12 cellular contexts compared by ENCODE assay signal in genomic region chr16:89402962-89403361, GRCh38.
DNase-seq lines count a peak whose midpoint lies in the region; ATAC-seq, FAIRE-seq and TF ChIP-seq lines count a peak whose summit lies in the region.
"Had no signal": no experiment of that assay in that cellular context is flagged by ENCODE, and none has a peak within 500 bp of the region (broad histone marks: within the 10 kb centered on the region; RNA-seq: fewer than 3 reads in every experiment).

No MANE protein-coding gene starts in this region.

- H3K27me3 Mint-ChIP-seq in activated T-helper 17 cell treated with anti-CD3 and anti-CD28 coated beads, Interleukin-2, amount 50 U/mL, for 72 hours: no peaks in the 10 kb centered on the region

- H3K27me3 ChIP-seq in BLaER1 treated with 17β-estradiol and CSF1 and Interleukin-3, amounts not matched to agents 10 nM and 100 nM: no peaks in the 10 kb centered on the region
- H3K27me3 ChIP-seq in mesenchymal stem cell (ENCODE audit: control insufficient read depth in 1 of 2, insufficient read depth in 1 of 2, low read length in 2 of 2) (no peaks in the 10 kb centered on the region), SJCRH30 (no peaks in the 10 kb centered on the region)
- H3K27me3 ChIP-seq: transverse colon had no signal

- peak; percentile 54 for ATAC-seq in activated T-helper 17 cell treated with anti-CD3 and anti-CD28 coated beads, Interleukin-2, amount 50 U/mL, for 72 hours (replicated peaks)
- no peak for ATAC-seq in HG03520 (IDR thresholded peaks at IDR 0.05; ENCODE audit: unreplicated experiment)

- H3K4me3 Mint-ChIP-seq in activated T-helper 17 cell treated with anti-CD3 and anti-CD28 coated beads, Interleukin-2, amount 50 U/mL, for 72 hours: peak overlapping the region; percentile 59

- no peak for TF ChIP-seq POLR2A in GM12891 (IDR thresholded peaks at IDR 0.05; ENCODE audit: low read depth, low read length)

- H3K36me3 ChIP-seq in BLaER1 treated with 17β-estradiol and CSF1 and Interleukin-3, amounts not matched to agents 10 nM and 100 nM: peaks cover 4 to 58% (median 38%) of the 10 kb centered on the region in 11 experiments; a peak in 21 of 22 replicates
- H3K36me3 ChIP-seq in mesenchymal stem cell (ENCODE audit: control insufficient read depth in 1 of 2, insufficient read depth in 2 of 2, low read depth in 1 of 2, low read length in 2 of 2): peaks cover 0 to 30% of the 10 kb centered on the region in 2 experiments
- peaks cover 13% of the 10 kb centered on the region for H3K36me3 ChIP-seq in SJCRH30
- H3K36me3 ChIP-seq: transverse colon had no signal

- no peak overlapping the region for H2BK12ac ChIP-seq in mesenchymal stem cell (ENCODE audit: low read length in 2 of 2)

- no peak overlapping the region for H2AK5ac ChIP-seq in mesenchymal stem cell (ENCODE audit: low read length, severe bottlenecking)

- no peaks in the 10 kb centered on the region for H3K9me3 Mint-ChIP-seq in activated T-helper 17 cell treated with anti-CD3 and anti-CD28 coated beads, Interleukin-2, amount 50 U/mL, for 72 hours

- 87% methylated on average over 17 of the region's 17 CpGs for WGBS in mesenchymal stem cell

- DNase-seq in GM12891 (ENCODE audit: insufficient read length, low spot score): no peak
- DNase-seq in mesenchymal stem cell: no peak
- DNase-seq in SJCRH30: no peak
- DNase-seq in GM13977 (ENCODE audit: low spot score): no peak
- no peak for DNase-seq in NCI-H1092 treated with DMSO at 0.1 percent for 48 hours (lab: John Stamatoyannopoulos, UW)
- DNase-seq: RPMI8226, transverse colon had no signal

- H3K36me3 Mint-ChIP-seq in activated T-helper 17 cell treated with anti-CD3 and anti-CD28 coated beads, Interleukin-2, amount 50 U/mL, for 72 hours (ENCODE audit: low read depth): peaks cover 28% of the 10 kb centered on the region

- H3K9ac ChIP-seq in BLaER1 treated with 17β-estradiol and CSF1 and Interleukin-3, amounts not matched to agents 10 nM and 100 nM: peak overlapping the region in 7 of 11 experiments; percentile 4 to 45 (median 38); a peak in 8 of 22 replicates
- H3K9ac ChIP-seq in mesenchymal stem cell (ENCODE audit: low read length): no peak overlapping the region
- H3K9ac ChIP-seq: parathyroid adenoma had no signal

- H3K9me3 ChIP-seq in BLaER1 treated with 17β-estradiol and CSF1 and Interleukin-3, amounts not matched to agents 10 nM and 100 nM (replicated peaks in 1 of 11): no peaks in the 10 kb centered on the region
- H3K9me3 ChIP-seq in mesenchymal stem cell (ENCODE audit: control insufficient read depth, low read length): no peaks in the 10 kb centered on the region
- H3K9me3 ChIP-seq in SJCRH30 (replicated peaks): no peaks in the 10 kb centered on the region; the same call in 1 of the 2 replicates
- H3K9me3 ChIP-seq: transverse colon had no signal

- peak overlapping the region in 6 of 11 experiments; percentile 3 to 54 (median 42); a peak in 10 of 22 replicates for H3K27ac ChIP-seq in BLaER1 treated with 17β-estradiol and CSF1 and Interleukin-3, amounts not matched to agents 10 nM and 100 nM
- H3K27ac ChIP-seq in mesenchymal stem cell (ENCODE audit: low read length, poor library complexity, severe bottlenecking): no peak overlapping the region
- no peak overlapping the region for H3K27ac ChIP-seq in SJCRH30
- H3K27ac ChIP-seq: parathyroid adenoma, transverse colon had no signal

- H3K4me2 ChIP-seq in BLaER1 treated with 17β-estradiol and CSF1 and Interleukin-3, amounts not matched to agents 10 nM and 100 nM: peak overlapping the region; percentile 53 to 91 (median 85)
- no peak overlapping the region for H3K4me2 ChIP-seq in mesenchymal stem cell (ENCODE audit: low read length, poor library complexity, severe bottlenecking)

- peaks cover 5% of the 10 kb centered on the region for H3K79me1 ChIP-seq in mesenchymal stem cell (replicated peaks; ENCODE audit: low read length, poor library complexity, severe bottlenecking)

- no peak overlapping the region for H4K91ac ChIP-seq in mesenchymal stem cell (ENCODE audit: low read length)

- no peak overlapping the region for H3K4me3 ChIP-seq in BLaER1 treated with 17β-estradiol and CSF1 and Interleukin-3, amounts not matched to agents 10 nM and 100 nM
- H3K4me3 ChIP-seq in mesenchymal stem cell (ENCODE audit: insufficient read depth in 1 of 2, low read depth in 1 of 2, low read length in 2 of 2) (no peak overlapping the region), SJCRH30 (no peak overlapping the region)
- H3K4me3 ChIP-seq: transverse colon had no signal

- H3K14ac ChIP-seq in mesenchymal stem cell (ENCODE audit: low read length in 2 of 2): no peak overlapping the region

- peak overlapping the region; percentile 89 for H3K27ac Mint-ChIP-seq in activated T-helper 17 cell treated with anti-CD3 and anti-CD28 coated beads, Interleukin-2, amount 50 U/mL, for 72 hours

- no peak overlapping the region for H2AFZ ChIP-seq in mesenchymal stem cell (ENCODE audit: low read depth, low read length)
- H2AFZ ChIP-seq: parathyroid adenoma had no signal

- peaks cover 60 to 83% (median 72%) of the 10 kb centered on the region in 10 experiments for H3K4me1 ChIP-seq in BLaER1 treated with 17β-estradiol and CSF1 and Interleukin-3, amounts not matched to agents 10 nM and 100 nM
- H3K4me1 ChIP-seq in mesenchymal stem cell (ENCODE audit: control insufficient read depth, insufficient read depth, low read depth, low read length) (peaks cover 27% of the 10 kb centered on the region), SJCRH30 (peaks cover 21% of the 10 kb centered on the region)

- H3K4ac ChIP-seq in mesenchymal stem cell (ENCODE audit: low read depth in 1 of 2, low read length in 2 of 2): no peak overlapping the region

- no peak overlapping the region for H2BK5ac ChIP-seq in mesenchymal stem cell (ENCODE audit: low read depth, low read length, poor library complexity, severe bottlenecking)

- FAIRE-seq in GM12891 (lab: Jason Lieb, UNC): peak; percentile 13
- FAIRE-seq: islet of Langerhans had no signal

- H3K4me1 Mint-ChIP-seq in activated T-helper 17 cell treated with anti-CD3 and anti-CD28 coated beads, Interleukin-2, amount 50 U/mL, for 72 hours: peaks cover 47% of the 10 kb centered on the region

- peak overlapping the region; percentile 5 for H4K8ac ChIP-seq in mesenchymal stem cell (ENCODE audit: low read length)

- in situ Hi-C loops in GM13977 (cut with MboI; ENCODE audit: low pct_unique_long_range_greater_than_20kb, low sequenced_read_pairs, unreplicated experiment): no loop called here

- peak overlapping the region in 1 of 2 experiments; percentile 46 for H3K18ac ChIP-seq in mesenchymal stem cell (ENCODE audit: low read depth in 1 of 2, low read length in 2 of 2)

- peaks cover 95 to 98% (median 96%) of the 10 kb centered on the region in 11 experiments for H4K20me1 ChIP-seq in BLaER1 treated with 17β-estradiol and CSF1 and Interleukin-3, amounts not matched to agents 10 nM and 100 nM

- no peak for TF ChIP-seq CTCF in GM13977 (IDR thresholded peaks at IDR 0.05; ENCODE audit: extremely low read depth, insufficient read depth, missing control alignments)

- H3K23ac ChIP-seq in mesenchymal stem cell (ENCODE audit: low read length in 2 of 2): no peak overlapping the region

- no peak overlapping the region for H2BK15ac ChIP-seq in mesenchymal stem cell (ENCODE audit: low read depth, poor library complexity, severe bottlenecking)

- no peak overlapping the region for H2BK120ac ChIP-seq in mesenchymal stem cell (ENCODE audit: low read depth, low read length)

TF ChIP-seq in GM12891, 5 proteins besides CTCF, POLR2A, EP300 and RAD21:
- TF ChIP-seq PAX5 (IDR thresholded peaks at IDR 0.05; ENCODE audit: insufficient read depth, low read length, severe bottlenecking): no peak
- no peak for TF ChIP-seq POLR2AphosphoS5 (IDR thresholded peaks at IDR 0.05; ENCODE audit: low read depth, low read length)
- no peak for TF ChIP-seq POU2F2 (IDR thresholded peaks at IDR 0.05; ENCODE audit: low read depth, low read length)
- no peak for TF ChIP-seq SPI1 (IDR thresholded peaks at IDR 0.05; ENCODE audit: low read depth, low read length)
- no peak for TF ChIP-seq TAF1 (IDR thresholded peaks at IDR 0.05; ENCODE audit: low read depth, low read length)

Comparison
In these comparisons a context has a peak if more than half of its experiments do, and no peak if none do; other contexts are left out.
1. H3K27ac ChIP-seq: peak in BLaER1 treated with 17β-estradiol and CSF1 and Interleukin-3, amounts not matched to agents 10 nM and 100 nM (6 of 11); none in mesenchymal stem cell (single experiment) and SJCRH30 (single experiment).